In genomic region chr6:158869010-158869603, GRCh38 we compare ENCODE assay signal across 8 cellular contexts. TPM values are rescaled to one million over a fixed set of nuclear protein-coding genes. Genes with fewer than 3 reads are reported as not detected.
DNase-seq lines count a peak whose midpoint lies in the region; ATAC-seq and TF ChIP-seq lines count a peak whose summit lies in the region.

No MANE protein-coding gene starts in this region.

- H3K4me3 ChIP-seq in NB4 (ENCODE audit: low read depth, low read length) (peak overlapping the region; percentile 56), hepatocyte (no peak overlapping the region), skin epidermis (peak overlapping the region; percentile 18 to 40 (median 34))

- peaks cover 13% of the 10 kb centered on the region for H3K4me1 ChIP-seq in hepatocyte (ENCODE audit: insufficient read depth)

- H3K9me2 ChIP-seq in hepatocyte (replicated peaks; ENCODE audit: insufficient read depth), result no peaks in the 10 kb centered on the region

- intact Hi-C loops in activated T-helper 1 cell treated with anti-CD3 and anti-CD28 coated beads, Interleukin-12 subunit alpha, Interleukin-12 subunit beta, Interleukin-2, Interleukin-4 antibody, amounts not matched to agents 30 ng/mL and 10 ng/mL and 1 ng/mL, durations not matched to agents 14 hours and 24 hours and 36 hours (cut with micrococcal nuclease), result loop anchor here (1.0 to 5.0 kb wide), 4 partner anchors 16 to 220 kb away; no protein-coding TSS in a partner anchor

- peak overlapping the region; percentile 24 for H2AFZ ChIP-seq in hepatocyte

- H3K9me3 ChIP-seq in hepatocyte (ENCODE audit: low read depth), result no peaks in the 10 kb centered on the region

- H3K27ac Mint-ChIP-seq in activated T-helper 1 cell treated with anti-CD3 and anti-CD28 coated beads, Interleukin-12 subunit alpha, Interleukin-12 subunit beta, Interleukin-2, Interleukin-4 antibody, amounts not matched to agents 30 ng/mL and 10 ng/mL and 1 ng/mL, durations not matched to agents 14 hours and 24 hours and 36 hours, result peak overlapping the region; percentile 99

- WGBS in hepatocyte (ENCODE audit: low lambda C conversion rate, missing lambda C conversion rate), result 25% methylated on average over 19 of the region's 19 CpGs

- peaks cover 1% of the 10 kb centered on the region for H3K36me3 Mint-ChIP-seq in activated T-helper 1 cell treated with anti-CD3 and anti-CD28 coated beads, Interleukin-12 subunit alpha, Interleukin-12 subunit beta, Interleukin-2, Interleukin-4 antibody, amounts not matched to agents 30 ng/mL and 10 ng/mL and 1 ng/mL, durations not matched to agents 14 hours and 24 hours and 36 hours (ENCODE audit: low read depth)

- ATAC-seq in GM21447 (IDR thresholded peaks at IDR 0.05; ENCODE audit: unreplicated experiment), result peak; percentile 28

- TF ChIP-seq CTCF in NB4 (IDR thresholded peaks at IDR 0.05; ENCODE audit: low read depth, low read length), result no peak
- TF ChIP-seq CTCF in hepatocyte (IDR thresholded peaks at IDR 0.05; ENCODE audit: poor library complexity), result no peak

- peaks cover 4% of the 10 kb centered on the region for H3K79me2 ChIP-seq in hepatocyte

- no peaks in the 10 kb centered on the region for H3K27me3 ChIP-seq in hepatocyte

- peaks cover 37% of the 10 kb centered on the region for H3K4me1 Mint-ChIP-seq in activated T-helper 1 cell treated with anti-CD3 and anti-CD28 coated beads, Interleukin-12 subunit alpha, Interleukin-12 subunit beta, Interleukin-2, Interleukin-4 antibody, amounts not matched to agents 30 ng/mL and 10 ng/mL and 1 ng/mL, durations not matched to agents 14 hours and 24 hours and 36 hours (ENCODE audit: low read depth)

- peak overlapping the region; percentile 79 for H3K4me2 ChIP-seq in hepatocyte

- DNase-seq in DMS 273 treated with DMSO at 0.1 percent for 48 hours (lab: John Stamatoyannopoulos, UW) (peak; percentile 96), NB4 (ENCODE audit: low read depth) (no peak), hepatocyte (ENCODE audit: low spot score) (no peak), CD1c-positive myeloid dendritic cell (ENCODE audit: extremely low spot score) (no peak), GM03348 (ENCODE audit: low spot score) (no peak)
- no peak for DNase-seq in activated T-helper 1 cell treated with anti-CD3 and anti-CD28 coated beads, Interleukin-12 subunit alpha, Interleukin-12 subunit beta, Interleukin-2, Interleukin-4 antibody, amounts not matched to agents 30 ng/mL and 10 ng/mL and 1 ng/mL, durations not matched to agents 14 hours and 24 hours and 36 hours (ENCODE audit: low spot score)

- H3K4me3 Mint-ChIP-seq in activated T-helper 1 cell treated with anti-CD3 and anti-CD28 coated beads, Interleukin-12 subunit alpha, Interleukin-12 subunit beta, Interleukin-2, Interleukin-4 antibody, amounts not matched to agents 30 ng/mL and 10 ng/mL and 1 ng/mL, durations not matched to agents 14 hours and 24 hours and 36 hours, result peak overlapping the region; percentile 87

- no peaks in the 10 kb centered on the region for H3K36me3 ChIP-seq in hepatocyte (replicated peaks; ENCODE audit: insufficient read depth, low read depth)

- H3K27ac ChIP-seq in hepatocyte (peak overlapping the region; percentile 96), skin epidermis (peak overlapping the region in 20 of 21 experiments; percentile 59 to 97 (median 89))

- TF ChIP-seq POLR2A in NB4 (IDR thresholded peaks at IDR 0.05; ENCODE audit: extremely low read depth, insufficient read length), result no peak

- peaks cover 3% of the 10 kb centered on the region for H3K27me3 Mint-ChIP-seq in activated T-helper 1 cell treated with anti-CD3 and anti-CD28 coated beads, Interleukin-12 subunit alpha, Interleukin-12 subunit beta, Interleukin-2, Interleukin-4 antibody, amounts not matched to agents 30 ng/mL and 10 ng/mL and 1 ng/mL, durations not matched to agents 14 hours and 24 hours and 36 hours (ENCODE audit: insufficient read depth)

- no peaks in the 10 kb centered on the region for H4K20me1 ChIP-seq in hepatocyte (ENCODE audit: insufficient read depth, poor library complexity, severe bottlenecking)

- H3K9me3 Mint-ChIP-seq in activated T-helper 1 cell treated with anti-CD3 and anti-CD28 coated beads, Interleukin-12 subunit alpha, Interleukin-12 subunit beta, Interleukin-2, Interleukin-4 antibody, amounts not matched to agents 30 ng/mL and 10 ng/mL and 1 ng/mL, durations not matched to agents 14 hours and 24 hours and 36 hours, result no peaks in the 10 kb centered on the region

RNA-seq across cellular contexts. Expression of gene EZR, which starts 49.9 kb away (rescaled TPM):
- total RNA-seq in activated T-helper 1 cell treated with anti-CD3 and anti-CD28 coated beads, Interleukin-12 subunit alpha, Interleukin-12 subunit beta, Interleukin-2, Interleukin-4 antibody, amounts not matched to agents 30 ng/mL and 10 ng/mL and 1 ng/mL, durations not matched to agents 14 hours and 24 hours and 36 hours, result 205 and 206 TPM in 2 replicates
- total RNA-seq in hepatocyte, result 395 and 399 TPM in 2 replicates
- polyA plus RNA-seq in hepatocyte, result 616 and 623 TPM in 2 replicates
